ENCODE assay signal across 1 cellular context in the genomic region with DNA sequence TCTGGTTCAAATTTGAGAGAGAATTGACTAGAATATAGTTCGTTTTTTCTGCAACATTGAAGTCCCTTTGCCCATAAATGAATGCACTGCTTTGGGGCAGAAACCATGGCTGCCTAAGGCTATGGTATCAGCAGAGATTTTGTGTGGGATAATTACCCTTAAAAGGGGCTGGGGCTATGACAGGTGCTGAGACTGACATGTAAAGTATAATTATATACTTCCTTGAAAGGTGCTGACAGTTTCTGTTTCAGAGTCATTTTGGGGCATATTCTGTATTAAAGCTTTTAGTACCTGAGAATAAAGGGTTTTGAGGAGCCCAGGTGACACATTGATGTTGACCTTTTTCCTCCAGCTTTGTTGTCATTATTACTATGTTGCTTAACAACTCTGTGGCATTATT.
A peak's percentile ranks its signal among the peaks of the same experiment; 100 is the strongest.
TF ChIP-seq lines count a peak whose summit lies in the region.

No MANE protein-coding gene starts in this region.

TF ChIP-seq in GM12878, 131 proteins besides CTCF, POLR2A, EP300 and RAD21 (continued from another document and continues in another):
- TF ChIP-seq, protein P1, sequence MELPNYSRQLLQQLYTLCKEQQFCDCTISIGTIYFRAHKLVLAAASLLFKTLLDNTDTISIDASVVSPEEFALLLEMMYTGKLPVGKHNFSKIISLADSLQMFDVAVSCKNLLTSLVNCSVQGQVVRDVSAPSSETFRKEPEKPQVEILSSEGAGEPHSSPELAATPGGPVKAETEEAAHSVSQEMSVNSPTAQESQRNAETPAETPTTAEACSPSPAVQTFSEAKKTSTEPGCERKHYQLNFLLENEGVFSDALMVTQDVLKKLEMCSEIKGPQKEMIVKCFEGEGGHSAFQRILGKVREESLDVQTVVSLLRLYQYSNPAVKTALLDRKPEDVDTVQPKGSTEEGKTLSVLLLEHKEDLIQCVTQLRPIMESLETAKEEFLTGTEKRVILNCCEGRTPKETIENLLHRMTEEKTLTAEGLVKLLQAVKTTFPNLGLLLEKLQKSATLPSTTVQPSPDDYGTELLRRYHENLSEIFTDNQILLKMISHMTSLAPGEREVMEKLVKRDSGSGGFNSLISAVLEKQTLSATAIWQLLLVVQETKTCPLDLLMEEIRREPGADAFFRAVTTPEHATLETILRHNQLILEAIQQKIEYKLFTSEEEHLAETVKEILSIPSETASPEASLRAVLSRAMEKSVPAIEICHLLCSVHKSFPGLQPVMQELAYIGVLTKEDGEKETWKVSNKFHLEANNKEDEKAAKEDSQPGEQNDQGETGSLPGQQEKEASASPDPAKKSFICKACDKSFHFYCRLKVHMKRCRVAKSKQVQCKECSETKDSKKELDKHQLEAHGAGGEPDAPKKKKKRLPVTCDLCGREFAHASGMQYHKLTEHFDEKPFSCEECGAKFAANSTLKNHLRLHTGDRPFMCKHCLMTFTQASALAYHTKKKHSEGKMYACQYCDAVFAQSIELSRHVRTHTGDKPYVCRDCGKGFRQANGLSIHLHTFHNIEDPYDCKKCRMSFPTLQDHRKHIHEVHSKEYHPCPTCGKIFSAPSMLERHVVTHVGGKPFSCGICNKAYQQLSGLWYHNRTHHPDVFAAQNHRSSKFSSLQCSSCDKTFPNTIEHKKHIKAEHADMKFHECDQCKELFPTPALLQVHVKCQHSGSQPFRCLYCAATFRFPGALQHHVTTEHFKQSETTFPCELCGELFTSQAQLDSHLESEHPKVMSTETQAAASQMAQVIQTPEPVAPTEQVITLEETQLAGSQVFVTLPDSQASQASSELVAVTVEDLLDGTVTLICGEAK (IDR thresholded peaks at IDR 0.05; ENCODE audit: borderline replicate concordance) = no peak
- TF ChIP-seq WRNIP1 (IDR thresholded peaks at IDR 0.05; ENCODE audit: borderline replicate concordance, low read depth, low read length) = no peak
- TF ChIP-seq, protein P2, sequence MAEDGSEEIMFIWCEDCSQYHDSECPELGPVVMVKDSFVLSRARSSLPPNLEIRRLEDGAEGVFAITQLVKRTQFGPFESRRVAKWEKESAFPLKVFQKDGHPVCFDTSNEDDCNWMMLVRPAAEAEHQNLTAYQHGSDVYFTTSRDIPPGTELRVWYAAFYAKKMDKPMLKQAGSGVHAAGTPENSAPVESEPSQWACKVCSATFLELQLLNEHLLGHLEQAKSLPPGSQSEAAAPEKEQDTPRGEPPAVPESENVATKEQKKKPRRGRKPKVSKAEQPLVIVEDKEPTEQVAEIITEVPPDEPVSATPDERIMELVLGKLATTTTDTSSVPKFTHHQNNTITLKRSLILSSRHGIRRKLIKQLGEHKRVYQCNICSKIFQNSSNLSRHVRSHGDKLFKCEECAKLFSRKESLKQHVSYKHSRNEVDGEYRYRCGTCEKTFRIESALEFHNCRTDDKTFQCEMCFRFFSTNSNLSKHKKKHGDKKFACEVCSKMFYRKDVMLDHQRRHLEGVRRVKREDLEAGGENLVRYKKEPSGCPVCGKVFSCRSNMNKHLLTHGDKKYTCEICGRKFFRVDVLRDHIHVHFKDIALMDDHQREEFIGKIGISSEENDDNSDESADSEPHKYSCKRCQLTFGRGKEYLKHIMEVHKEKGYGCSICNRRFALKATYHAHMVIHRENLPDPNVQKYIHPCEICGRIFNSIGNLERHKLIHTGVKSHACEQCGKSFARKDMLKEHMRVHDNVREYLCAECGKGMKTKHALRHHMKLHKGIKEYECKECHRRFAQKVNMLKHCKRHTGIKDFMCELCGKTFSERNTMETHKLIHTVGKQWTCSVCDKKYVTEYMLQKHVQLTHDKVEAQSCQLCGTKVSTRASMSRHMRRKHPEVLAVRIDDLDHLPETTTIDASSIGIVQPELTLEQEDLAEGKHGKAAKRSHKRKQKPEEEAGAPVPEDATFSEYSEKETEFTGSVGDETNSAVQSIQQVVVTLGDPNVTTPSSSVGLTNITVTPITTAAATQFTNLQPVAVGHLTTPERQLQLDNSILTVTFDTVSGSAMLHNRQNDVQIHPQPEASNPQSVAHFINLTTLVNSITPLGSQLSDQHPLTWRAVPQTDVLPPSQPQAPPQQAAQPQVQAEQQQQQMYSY (CRISPR knock-in tag; IDR thresholded peaks at IDR 0.05) = no peak
- TF ChIP-seq, protein P3, sequence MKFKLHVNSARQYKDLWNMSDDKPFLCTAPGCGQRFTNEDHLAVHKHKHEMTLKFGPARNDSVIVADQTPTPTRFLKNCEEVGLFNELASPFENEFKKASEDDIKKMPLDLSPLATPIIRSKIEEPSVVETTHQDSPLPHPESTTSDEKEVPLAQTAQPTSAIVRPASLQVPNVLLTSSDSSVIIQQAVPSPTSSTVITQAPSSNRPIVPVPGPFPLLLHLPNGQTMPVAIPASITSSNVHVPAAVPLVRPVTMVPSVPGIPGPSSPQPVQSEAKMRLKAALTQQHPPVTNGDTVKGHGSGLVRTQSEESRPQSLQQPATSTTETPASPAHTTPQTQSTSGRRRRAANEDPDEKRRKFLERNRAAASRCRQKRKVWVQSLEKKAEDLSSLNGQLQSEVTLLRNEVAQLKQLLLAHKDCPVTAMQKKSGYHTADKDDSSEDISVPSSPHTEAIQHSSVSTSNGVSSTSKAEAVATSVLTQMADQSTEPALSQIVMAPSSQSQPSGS (IDR thresholded peaks at IDR 0.05; ENCODE audit: low read length) = no peak
- no peak for TF ChIP-seq JUNB (IDR thresholded peaks at IDR 0.05)
- TF ChIP-seq RFX5 (IDR thresholded peaks at IDR 0.05; ENCODE audit: low read depth, low read length) = no peak
- TF ChIP-seq, protein P4, sequence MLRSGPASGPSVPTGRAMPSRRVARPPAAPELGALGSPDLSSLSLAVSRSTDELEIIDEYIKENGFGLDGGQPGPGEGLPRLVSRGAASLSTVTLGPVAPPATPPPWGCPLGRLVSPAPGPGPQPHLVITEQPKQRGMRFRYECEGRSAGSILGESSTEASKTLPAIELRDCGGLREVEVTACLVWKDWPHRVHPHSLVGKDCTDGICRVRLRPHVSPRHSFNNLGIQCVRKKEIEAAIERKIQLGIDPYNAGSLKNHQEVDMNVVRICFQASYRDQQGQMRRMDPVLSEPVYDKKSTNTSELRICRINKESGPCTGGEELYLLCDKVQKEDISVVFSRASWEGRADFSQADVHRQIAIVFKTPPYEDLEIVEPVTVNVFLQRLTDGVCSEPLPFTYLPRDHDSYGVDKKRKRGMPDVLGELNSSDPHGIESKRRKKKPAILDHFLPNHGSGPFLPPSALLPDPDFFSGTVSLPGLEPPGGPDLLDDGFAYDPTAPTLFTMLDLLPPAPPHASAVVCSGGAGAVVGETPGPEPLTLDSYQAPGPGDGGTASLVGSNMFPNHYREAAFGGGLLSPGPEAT (IDR thresholded peaks at IDR 0.05; ENCODE audit: low read depth) = no peak
- no peak for TF ChIP-seq SMAD5 (IDR thresholded peaks at IDR 0.05; ENCODE audit: low read depth)
- 0 out of 2 replicates have a peak, but pooled peaks have one; percentile 18 for TF ChIP-seq TCF12 (IDR thresholded peaks at IDR 0.05; ENCODE audit: low read depth, low read length)
- TF ChIP-seq, protein P5, sequence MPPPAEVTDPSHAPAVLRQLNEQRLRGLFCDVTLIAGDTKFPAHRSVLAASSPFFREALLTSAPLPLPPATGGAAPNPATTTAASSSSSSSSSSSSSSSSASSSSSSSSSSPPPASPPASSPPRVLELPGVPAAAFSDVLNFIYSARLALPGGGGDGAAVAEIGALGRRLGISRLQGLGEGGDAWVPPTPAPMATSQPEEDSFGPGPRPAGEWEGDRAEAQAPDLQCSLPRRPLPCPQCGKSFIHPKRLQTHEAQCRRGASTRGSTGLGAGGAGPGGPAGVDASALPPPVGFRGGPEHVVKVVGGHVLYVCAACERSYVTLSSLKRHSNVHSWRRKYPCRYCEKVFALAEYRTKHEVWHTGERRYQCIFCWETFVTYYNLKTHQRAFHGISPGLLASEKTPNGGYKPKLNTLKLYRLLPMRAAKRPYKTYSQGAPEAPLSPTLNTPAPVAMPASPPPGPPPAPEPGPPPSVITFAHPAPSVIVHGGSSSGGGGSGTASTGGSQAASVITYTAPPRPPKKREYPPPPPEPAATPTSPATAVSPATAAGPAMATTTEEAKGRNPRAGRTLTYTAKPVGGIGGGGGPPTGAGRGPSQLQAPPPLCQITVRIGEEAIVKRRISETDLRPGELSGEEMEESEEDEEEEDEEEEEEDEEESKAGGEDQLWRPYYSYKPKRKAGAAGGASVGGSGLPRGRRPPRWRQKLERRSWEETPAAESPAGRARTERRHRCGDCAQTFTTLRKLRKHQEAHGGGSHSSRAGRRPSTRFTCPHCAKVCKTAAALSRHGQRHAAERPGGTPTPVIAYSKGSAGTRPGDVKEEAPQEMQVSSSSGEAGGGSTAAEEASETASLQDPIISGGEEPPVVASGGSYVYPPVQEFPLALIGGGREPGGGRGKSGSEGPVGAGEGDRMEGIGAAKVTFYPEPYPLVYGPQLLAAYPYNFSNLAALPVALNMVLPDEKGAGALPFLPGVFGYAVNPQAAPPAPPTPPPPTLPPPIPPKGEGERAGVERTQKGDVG (CRISPR knock-in tag; IDR thresholded peaks at IDR 0.05) = no peak
- TF ChIP-seq, protein P6, sequence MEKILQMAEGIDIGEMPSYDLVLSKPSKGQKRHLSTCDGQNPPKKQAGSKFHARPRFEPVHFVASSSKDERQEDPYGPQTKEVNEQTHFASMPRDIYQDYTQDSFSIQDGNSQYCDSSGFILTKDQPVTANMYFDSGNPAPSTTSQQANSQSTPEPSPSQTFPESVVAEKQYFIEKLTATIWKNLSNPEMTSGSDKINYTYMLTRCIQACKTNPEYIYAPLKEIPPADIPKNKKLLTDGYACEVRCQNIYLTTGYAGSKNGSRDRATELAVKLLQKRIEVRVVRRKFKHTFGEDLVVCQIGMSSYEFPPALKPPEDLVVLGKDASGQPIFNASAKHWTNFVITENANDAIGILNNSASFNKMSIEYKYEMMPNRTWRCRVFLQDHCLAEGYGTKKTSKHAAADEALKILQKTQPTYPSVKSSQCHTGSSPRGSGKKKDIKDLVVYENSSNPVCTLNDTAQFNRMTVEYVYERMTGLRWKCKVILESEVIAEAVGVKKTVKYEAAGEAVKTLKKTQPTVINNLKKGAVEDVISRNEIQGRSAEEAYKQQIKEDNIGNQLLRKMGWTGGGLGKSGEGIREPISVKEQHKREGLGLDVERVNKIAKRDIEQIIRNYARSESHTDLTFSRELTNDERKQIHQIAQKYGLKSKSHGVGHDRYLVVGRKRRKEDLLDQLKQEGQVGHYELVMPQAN (conservative IDR thresholded peaks at IDR 0.05) = no peak
- TF ChIP-seq EGR1 (IDR thresholded peaks at IDR 0.05; ENCODE audit: borderline replicate concordance in 1 of 2, low read depth in 2 of 2, low read length in 2 of 2) = no peak
- no peak for TF ChIP-seq DPF2 (IDR thresholded peaks at IDR 0.05)
- TF ChIP-seq GABPA (IDR thresholded peaks at IDR 0.05; ENCODE audit: low read depth) = 0 out of 2 replicates have a peak, but pooled peaks have one; percentile 27
- no peak for TF ChIP-seq FOXK2 (IDR thresholded peaks at IDR 0.05)
- TF ChIP-seq MTA2 (IDR thresholded peaks at IDR 0.05; ENCODE audit: low read depth) = peak; percentile 64
- TF ChIP-seq, protein P7, sequence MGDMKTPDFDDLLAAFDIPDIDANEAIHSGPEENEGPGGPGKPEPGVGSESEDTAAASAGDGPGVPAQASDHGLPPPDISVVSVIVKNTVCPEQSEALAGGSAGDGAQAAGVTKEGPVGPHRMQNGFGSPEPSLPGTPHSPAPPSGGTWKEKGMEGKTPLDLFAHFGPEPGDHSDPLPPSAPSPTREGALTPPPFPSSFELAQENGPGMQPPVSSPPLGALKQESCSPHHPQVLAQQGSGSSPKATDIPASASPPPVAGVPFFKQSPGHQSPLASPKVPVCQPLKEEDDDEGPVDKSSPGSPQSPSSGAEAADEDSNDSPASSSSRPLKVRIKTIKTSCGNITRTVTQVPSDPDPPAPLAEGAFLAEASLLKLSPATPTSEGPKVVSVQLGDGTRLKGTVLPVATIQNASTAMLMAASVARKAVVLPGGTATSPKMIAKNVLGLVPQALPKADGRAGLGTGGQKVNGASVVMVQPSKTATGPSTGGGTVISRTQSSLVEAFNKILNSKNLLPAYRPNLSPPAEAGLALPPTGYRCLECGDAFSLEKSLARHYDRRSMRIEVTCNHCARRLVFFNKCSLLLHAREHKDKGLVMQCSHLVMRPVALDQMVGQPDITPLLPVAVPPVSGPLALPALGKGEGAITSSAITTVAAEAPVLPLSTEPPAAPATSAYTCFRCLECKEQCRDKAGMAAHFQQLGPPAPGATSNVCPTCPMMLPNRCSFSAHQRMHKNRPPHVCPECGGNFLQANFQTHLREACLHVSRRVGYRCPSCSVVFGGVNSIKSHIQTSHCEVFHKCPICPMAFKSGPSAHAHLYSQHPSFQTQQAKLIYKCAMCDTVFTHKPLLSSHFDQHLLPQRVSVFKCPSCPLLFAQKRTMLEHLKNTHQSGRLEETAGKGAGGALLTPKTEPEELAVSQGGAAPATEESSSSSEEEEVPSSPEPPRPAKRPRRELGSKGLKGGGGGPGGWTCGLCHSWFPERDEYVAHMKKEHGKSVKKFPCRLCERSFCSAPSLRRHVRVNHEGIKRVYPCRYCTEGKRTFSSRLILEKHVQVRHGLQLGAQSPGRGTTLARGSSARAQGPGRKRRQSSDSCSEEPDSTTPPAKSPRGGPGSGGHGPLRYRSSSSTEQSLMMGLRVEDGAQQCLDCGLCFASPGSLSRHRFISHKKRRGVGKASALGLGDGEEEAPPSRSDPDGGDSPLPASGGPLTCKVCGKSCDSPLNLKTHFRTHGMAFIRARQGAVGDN (IDR thresholded peaks at IDR 0.05) = no peak
- TF ChIP-seq NR2F1 (conservative IDR thresholded peaks at IDR 0.05) = 0 out of 2 replicates have a peak, but pooled peaks have one; percentile 24
- TF ChIP-seq, protein P8, sequence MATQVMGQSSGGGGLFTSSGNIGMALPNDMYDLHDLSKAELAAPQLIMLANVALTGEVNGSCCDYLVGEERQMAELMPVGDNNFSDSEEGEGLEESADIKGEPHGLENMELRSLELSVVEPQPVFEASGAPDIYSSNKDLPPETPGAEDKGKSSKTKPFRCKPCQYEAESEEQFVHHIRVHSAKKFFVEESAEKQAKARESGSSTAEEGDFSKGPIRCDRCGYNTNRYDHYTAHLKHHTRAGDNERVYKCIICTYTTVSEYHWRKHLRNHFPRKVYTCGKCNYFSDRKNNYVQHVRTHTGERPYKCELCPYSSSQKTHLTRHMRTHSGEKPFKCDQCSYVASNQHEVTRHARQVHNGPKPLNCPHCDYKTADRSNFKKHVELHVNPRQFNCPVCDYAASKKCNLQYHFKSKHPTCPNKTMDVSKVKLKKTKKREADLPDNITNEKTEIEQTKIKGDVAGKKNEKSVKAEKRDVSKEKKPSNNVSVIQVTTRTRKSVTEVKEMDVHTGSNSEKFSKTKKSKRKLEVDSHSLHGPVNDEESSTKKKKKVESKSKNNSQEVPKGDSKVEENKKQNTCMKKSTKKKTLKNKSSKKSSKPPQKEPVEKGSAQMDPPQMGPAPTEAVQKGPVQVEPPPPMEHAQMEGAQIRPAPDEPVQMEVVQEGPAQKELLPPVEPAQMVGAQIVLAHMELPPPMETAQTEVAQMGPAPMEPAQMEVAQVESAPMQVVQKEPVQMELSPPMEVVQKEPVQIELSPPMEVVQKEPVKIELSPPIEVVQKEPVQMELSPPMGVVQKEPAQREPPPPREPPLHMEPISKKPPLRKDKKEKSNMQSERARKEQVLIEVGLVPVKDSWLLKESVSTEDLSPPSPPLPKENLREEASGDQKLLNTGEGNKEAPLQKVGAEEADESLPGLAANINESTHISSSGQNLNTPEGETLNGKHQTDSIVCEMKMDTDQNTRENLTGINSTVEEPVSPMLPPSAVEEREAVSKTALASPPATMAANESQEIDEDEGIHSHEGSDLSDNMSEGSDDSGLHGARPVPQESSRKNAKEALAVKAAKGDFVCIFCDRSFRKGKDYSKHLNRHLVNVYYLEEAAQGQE (IDR thresholded peaks at IDR 0.05; ENCODE audit: low read depth, low read length) = no peak
- TF ChIP-seq POU2F2 (IDR thresholded peaks at IDR 0.05; ENCODE audit: borderline replicate concordance, low read depth, low read length) = no peak
- no peak for TF ChIP-seq TARDBP (IDR thresholded peaks at IDR 0.05; ENCODE audit: borderline replicate concordance)
- no peak for TF ChIP-seq ZSCAN29 (IDR thresholded peaks at IDR 0.05)
- no peak for TF ChIP-seq BHLHE40 (IDR thresholded peaks at IDR 0.05; ENCODE audit: borderline replicate concordance in 1 of 2, low read depth in 2 of 2, low read length in 1 of 2)
- no peak for TF ChIP-seq SMC3 (IDR thresholded peaks at IDR 0.05; ENCODE audit: borderline replicate concordance, low read length)
